ENCODE assay signal across 12 cellular contexts in the genomic region with DNA sequence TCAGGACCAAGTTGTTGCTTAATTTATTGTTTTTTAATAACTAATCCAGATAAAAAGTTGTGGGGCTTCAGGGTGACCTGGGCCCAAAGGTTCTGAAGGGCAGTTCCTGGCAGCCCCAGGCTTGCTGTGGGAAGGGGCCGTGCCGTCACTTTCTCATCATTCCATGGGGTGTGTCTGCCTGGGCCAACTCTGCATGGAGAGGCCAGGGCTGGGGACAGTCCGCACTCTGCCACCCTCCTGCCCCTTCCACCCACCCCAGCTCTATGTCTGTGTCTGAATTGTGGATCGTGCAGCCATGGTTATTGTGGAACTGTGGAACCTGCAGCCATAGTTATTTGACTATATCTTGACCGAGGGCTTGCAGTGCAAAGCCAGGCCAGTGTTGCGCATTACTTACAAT. TPM values are rescaled to one million over a fixed set of nuclear protein-coding genes. Genes with fewer than 3 reads are reported as not detected.
DNase-seq lines count a peak whose midpoint lies in the region; ATAC-seq and TF ChIP-seq lines count a peak whose summit lies in the region.
"Had no signal": no experiment of that assay in that cellular context is flagged by ENCODE, and none has a peak within 500 bp of the region (broad histone marks: within the 10 kb centered on the region; RNA-seq: fewer than 3 reads in every experiment).

No MANE protein-coding gene starts in this region.

- DNase-seq in activated CD8-positive, alpha-beta T cell treated with anti-CD3 and anti-CD28 coated beads for 36 hours = no peak
- DNase-seq in memory B cell (ENCODE audit: low spot score in 2 of 2) (no peak), adrenal gland (no peak), inferior parietal cortex (ENCODE audit: extremely low spot score) (no peak), iPS-NIHi11 (ENCODE audit: low spot score) (no peak), mucosa of descending colon (no peak)
- DNase-seq: NCI-H187; stimulated activated CD4-positive, alpha-beta T cell treated with anti-CD3 and anti-CD28 coated beads, Interleukin-4, amount 100 ng/mL, for 1 hour had no signal

- 87 to 100% (median 93%) methylated on average over 3 to 6 of the region's 6 CpGs for WGBS in adrenal gland, 4 donors

- H3K4me1 ChIP-seq in BLaER1 treated with 17β-estradiol and CSF1 and Interleukin-3, amounts not matched to agents 10 nM and 100 nM = peaks cover 53 to 68% (median 57%) of the 10 kb centered on the region in 10 experiments
- H3K4me1 ChIP-seq in adrenal gland (replicated peaks in 1 of 2) (peaks cover 2 to 7% of the 10 kb centered on the region in 2 donors), mucosa of descending colon (ENCODE audit: low read depth) (peaks cover 19% of the 10 kb centered on the region)

- peaks cover 34% of the 10 kb centered on the region for H3K36me3 Mint-ChIP-seq in activated CD8-positive, alpha-beta T cell treated with anti-CD3 and anti-CD28 coated beads for 36 hours (ENCODE audit: low read depth)
- peaks cover 17% of the 10 kb centered on the region for H3K36me3 Mint-ChIP-seq in memory B cell

- no peak for ATAC-seq in GM18505 (IDR thresholded peaks at IDR 0.05; ENCODE audit: unreplicated experiment)
- ATAC-seq in activated CD8-positive, alpha-beta T cell treated with anti-CD3 and anti-CD28 coated beads for 36 hours = no peak
- no peak for ATAC-seq in memory B cell (ENCODE audit: low read depth)
- ATAC-seq in mucosa of descending colon = no peak
- ATAC-seq: Right ventricle myocardium inferior had no signal

- H3K4me2 ChIP-seq in BLaER1 treated with 17β-estradiol and CSF1 and Interleukin-3, amounts not matched to agents 10 nM and 100 nM = peak overlapping the region; percentile 93 to 100 (median 99)

- no peaks in the 10 kb centered on the region for H3K9me3 ChIP-seq in BLaER1 treated with 17β-estradiol and CSF1 and Interleukin-3, amounts not matched to agents 10 nM and 100 nM (replicated peaks in 1 of 11)
- H3K9me3 ChIP-seq in adrenal gland (replicated peaks in 1 of 3) = no peaks in the 10 kb centered on the region
- H3K9me3 ChIP-seq in mucosa of descending colon = no peaks in the 10 kb centered on the region

- POLR2A ChIA-PET in activated CD8-positive, alpha-beta T cell treated with anti-CD3 and anti-CD28 coated beads for 36 hours (lab: Charles Lee) = interaction anchor here (0.7 to 11.3 kb wide), 8 partner anchors 10 to 78 kb away, joined by 3 to 96 read pairs (median 24); a partner anchor contains a TSS

- no peaks in the 10 kb centered on the region for H3K9me3 Mint-ChIP-seq in activated CD8-positive, alpha-beta T cell treated with anti-CD3 and anti-CD28 coated beads for 36 hours
- no peaks in the 10 kb centered on the region for H3K9me3 Mint-ChIP-seq in memory B cell

- peaks cover 43 to 76% (median 64%) of the 10 kb centered on the region in 11 experiments for H3K36me3 ChIP-seq in BLaER1 treated with 17β-estradiol and CSF1 and Interleukin-3, amounts not matched to agents 10 nM and 100 nM
- peaks cover 0 to 38% of the 10 kb centered on the region in 2 donors for H3K36me3 ChIP-seq in adrenal gland (replicated peaks in 1 of 2)
- H3K36me3 ChIP-seq in mucosa of descending colon (ENCODE audit: low read depth) = peaks cover 5% of the 10 kb centered on the region

- no peak for TF ChIP-seq CTCF in activated CD8-positive, alpha-beta T cell treated with anti-CD3 and anti-CD28 coated beads for 36 hours (IDR thresholded peaks at IDR 0.05)
- TF ChIP-seq CTCF in adrenal gland (IDR thresholded peaks at IDR 0.05) = no peak
- TF ChIP-seq CTCF in mucosa of descending colon (IDR thresholded peaks at IDR 0.05) = no peak

- TF ChIP-seq POLR2A in GM18505 (IDR thresholded peaks at IDR 0.05; ENCODE audit: borderline replicate concordance, extremely low read depth, insufficient read depth, insufficient read length) = peak; percentile 2
- TF ChIP-seq POLR2A in adrenal gland (IDR thresholded peaks at IDR 0.05) = no peak

- H3K4me3 ChIP-seq in BLaER1 treated with 17β-estradiol and CSF1 and Interleukin-3, amounts not matched to agents 10 nM and 100 nM = peak overlapping the region in 1 of 10 experiments; percentile 20; a peak in 1 of 20 replicates
- no peak overlapping the region for H3K4me3 ChIP-seq in adrenal gland
- no peak overlapping the region for H3K4me3 ChIP-seq in mucosa of descending colon

- no peaks in the 10 kb centered on the region for H3K27me3 Mint-ChIP-seq in activated CD8-positive, alpha-beta T cell treated with anti-CD3 and anti-CD28 coated beads for 36 hours
- H3K27me3 Mint-ChIP-seq in memory B cell = no peaks in the 10 kb centered on the region

- H3K27ac Mint-ChIP-seq in activated CD8-positive, alpha-beta T cell treated with anti-CD3 and anti-CD28 coated beads for 36 hours = peak overlapping the region; percentile 94
- H3K27ac Mint-ChIP-seq in memory B cell = peak overlapping the region; percentile 94

- CTCF ChIA-PET in activated CD8-positive, alpha-beta T cell treated with anti-CD3 and anti-CD28 coated beads for 36 hours (lab: Charles Lee) = interaction anchor here (1.3 to 3.6 kb wide), 7 partner anchors 10 to 84 kb away, joined by 3 to 28 read pairs (median 5); no protein-coding TSS in a partner anchor

- peaks cover 47 to 81% (median 57%) of the 10 kb centered on the region in 11 experiments; a peak in 21 of 22 replicates for H4K20me1 ChIP-seq in BLaER1 treated with 17β-estradiol and CSF1 and Interleukin-3, amounts not matched to agents 10 nM and 100 nM

- intact Hi-C loops in activated CD8-positive, alpha-beta T cell treated with anti-CD3 and anti-CD28 coated beads for 36 hours (cut with micrococcal nuclease) = loop anchor here (5.0 kb wide), 2 partner anchors 74 to 136 kb away; a partner anchor contains a TSS
- intact Hi-C loops in adrenal gland (cut with DNase I) (loop anchor here (5.0 to 10.0 kb wide), 2 partner anchors 71 to 74 kb away; a partner anchor contains a TSS), mucosa of descending colon (cut with DNase I, micrococcal nuclease) (no loop called here)

- H3K27ac ChIP-seq in BLaER1 treated with 17β-estradiol and CSF1 and Interleukin-3, amounts not matched to agents 10 nM and 100 nM = peak overlapping the region in 8 of 11 experiments; percentile 24 to 100 (median 100); a peak in 14 of 22 replicates
- H3K27ac ChIP-seq in adrenal gland = no peak overlapping the region

- H3K9ac ChIP-seq in BLaER1 treated with 17β-estradiol and CSF1 and Interleukin-3, amounts not matched to agents 10 nM and 100 nM = peak overlapping the region in 7 of 11 experiments; percentile 20 to 99 (median 46); a peak in 6 of 22 replicates

- no peaks in the 10 kb centered on the region for H3K27me3 ChIP-seq in BLaER1 treated with 17β-estradiol and CSF1 and Interleukin-3, amounts not matched to agents 10 nM and 100 nM
- no peaks in the 10 kb centered on the region for H3K27me3 ChIP-seq in adrenal gland
- H3K27me3 ChIP-seq: BE2C had no signal

- peaks cover 46% of the 10 kb centered on the region for H3K4me1 Mint-ChIP-seq in activated CD8-positive, alpha-beta T cell treated with anti-CD3 and anti-CD28 coated beads for 36 hours (ENCODE audit: low read depth)
- H3K4me1 Mint-ChIP-seq in memory B cell = peaks cover 45% of the 10 kb centered on the region

- peak overlapping the region; percentile 83 for H3K4me3 Mint-ChIP-seq in activated CD8-positive, alpha-beta T cell treated with anti-CD3 and anti-CD28 coated beads for 36 hours
- H3K4me3 Mint-ChIP-seq in memory B cell = peak overlapping the region; percentile 96

RNA-seq across cellular contexts. Expression of a gene that starts 4.0 kb away (rescaled TPM):
- 100 to 1,000 TPM; 143 to 145 TPM for total RNA-seq in activated CD8-positive, alpha-beta T cell treated with anti-CD3 and anti-CD28 coated beads for 36 hours
- 10 to 100 TPM in 7 of 8 donors, 1 to 10 TPM in 1; 6.3 to 20.1 (median 12.0) TPM for total RNA-seq in adrenal gland
- 10 to 100 TPM in 2 of 3 donors, 1 to 10 TPM in 1; 2.5 to 76.3 (median 34.6) TPM for polyA plus RNA-seq in adrenal gland
- 10 to 100 TPM in 1 of 3 donors, 1 to 10 TPM in 2; 5.6 to 13.2 (median 8.4) TPM for total RNA-seq in mucosa of descending colon

RNA-seq across cellular contexts. Expression of a gene that starts 45.7 kb away (rescaled TPM):
- total RNA-seq in activated CD8-positive, alpha-beta T cell treated with anti-CD3 and anti-CD28 coated beads for 36 hours = 10 to 100 TPM; 44.8 to 48.8 TPM
- total RNA-seq in adrenal gland = 10 to 100 TPM; 16.7 to 91.1 (median 37.5) TPM
- polyA plus RNA-seq in adrenal gland = 10 to 100 TPM; 34.5 to 67.6 (median 53.9) TPM
- total RNA-seq in mucosa of descending colon = 10 to 100 TPM; 29.1 to 34.0 (median 29.6) TPM

Comparison
In these comparisons a context has a peak if more than half of its experiments do, and no peak if none do; other contexts are left out.
1. H3K27ac ChIP-seq: peak in BLaER1 treated with 17β-estradiol and CSF1 and Interleukin-3, amounts not matched to agents 10 nM and 100 nM (8 of 11); none in adrenal gland (0 of 5).
2. RNA of a gene that starts 4.0 kb away (total RNA-seq): 143 to 145 TPM in activated CD8-positive, alpha-beta T cell treated with anti-CD3 and anti-CD28 coated beads for 36 hours; 6.3 to 20.1 TPM in adrenal gland and 5.6 to 13.2 TPM in mucosa of descending colon; every median in the first group is over 4 times any median in the second.
3. intact Hi-C loops: an anchor here in activated CD8-positive, alpha-beta T cell treated with anti-CD3 and anti-CD28 coated beads for 36 hours (5.0 kb wide) and adrenal gland (5.0 to 10.0 kb wide); none called in mucosa of descending colon.